Comparison of ENCODE assay signal across 11 cellular contexts in the genomic region with DNA sequence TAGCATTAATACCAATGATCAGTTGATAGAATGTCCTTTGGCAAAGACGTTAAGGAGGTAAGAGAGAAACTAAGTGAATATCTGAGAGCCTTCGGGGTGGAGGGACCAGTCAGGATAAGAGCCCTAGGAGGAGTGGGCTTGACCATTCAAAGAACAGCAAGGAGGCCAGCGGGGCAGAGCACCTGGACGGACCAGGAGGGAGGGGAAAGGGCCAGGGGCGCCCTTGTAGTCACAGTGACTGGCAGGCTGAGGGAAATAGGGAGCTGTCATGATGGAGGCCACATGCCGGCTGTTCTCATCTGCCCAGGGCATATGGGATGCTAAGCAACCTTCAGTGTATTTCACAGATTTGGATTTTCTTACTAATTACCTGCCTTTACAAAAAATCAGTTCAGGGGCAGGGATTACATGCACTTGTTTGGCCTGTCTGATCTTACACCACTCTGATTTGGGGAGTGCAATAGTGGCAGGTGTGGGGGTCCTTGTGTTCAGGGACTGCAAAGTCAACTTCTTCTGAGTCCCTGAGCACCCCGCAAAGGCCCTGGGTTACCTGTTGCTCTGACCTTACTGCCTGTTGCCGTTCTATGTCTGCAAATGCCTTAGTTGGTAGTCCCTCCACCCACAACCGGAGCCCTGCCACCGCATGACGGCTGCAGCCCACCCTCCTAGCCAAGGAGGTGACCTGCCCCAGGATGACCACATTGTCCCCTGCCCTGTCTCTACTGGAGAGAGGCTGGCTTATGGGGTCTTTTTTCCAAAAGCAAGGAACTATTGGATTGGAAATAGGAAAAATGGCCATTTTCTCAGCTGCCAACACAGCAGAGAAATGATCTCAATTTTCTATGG. TPM values are rescaled to one million over a fixed set of nuclear protein-coding genes. Genes with fewer than 3 reads are reported as not detected.
"Had no signal": no experiment of that assay in that cellular context is flagged by ENCODE, and none has a peak within 500 bp of the region (broad histone marks: within the 10 kb centered on the region; RNA-seq: fewer than 3 reads in every experiment).

No MANE protein-coding gene starts in this region.

- H3K4me3 ChIP-seq: K562 had no signal

- FAIRE-seq: HepG2, HTR-8/SVneo, K562 had no signal

- H3K9ac ChIP-seq: KMS-11 had no signal

- DNase-seq: IMR-90, KBM-7, KG1 had no signal

- H3K4me3 Mint-ChIP-seq: IgD-negative memory B cell had no signal

- H3K27ac ChIP-seq: HL-60, KMS-11 had no signal

- H3K9me3 Mint-ChIP-seq: IgD-negative memory B cell had no signal

- H3K36me3 Mint-ChIP-seq: IgD-negative memory B cell had no signal

- H3K27ac Mint-ChIP-seq: IgD-negative memory B cell had no signal

RNA-seq across cellular contexts. Expression of a gene that starts 10.0 kb away (rescaled TPM):
- total RNA-seq: HepG2, HT-29, HT1080, IMR-90, K562 had no signal
- polyA plus RNA-seq: HepG2, IMR-90, K562 had no signal
